In the genomic region with DNA sequence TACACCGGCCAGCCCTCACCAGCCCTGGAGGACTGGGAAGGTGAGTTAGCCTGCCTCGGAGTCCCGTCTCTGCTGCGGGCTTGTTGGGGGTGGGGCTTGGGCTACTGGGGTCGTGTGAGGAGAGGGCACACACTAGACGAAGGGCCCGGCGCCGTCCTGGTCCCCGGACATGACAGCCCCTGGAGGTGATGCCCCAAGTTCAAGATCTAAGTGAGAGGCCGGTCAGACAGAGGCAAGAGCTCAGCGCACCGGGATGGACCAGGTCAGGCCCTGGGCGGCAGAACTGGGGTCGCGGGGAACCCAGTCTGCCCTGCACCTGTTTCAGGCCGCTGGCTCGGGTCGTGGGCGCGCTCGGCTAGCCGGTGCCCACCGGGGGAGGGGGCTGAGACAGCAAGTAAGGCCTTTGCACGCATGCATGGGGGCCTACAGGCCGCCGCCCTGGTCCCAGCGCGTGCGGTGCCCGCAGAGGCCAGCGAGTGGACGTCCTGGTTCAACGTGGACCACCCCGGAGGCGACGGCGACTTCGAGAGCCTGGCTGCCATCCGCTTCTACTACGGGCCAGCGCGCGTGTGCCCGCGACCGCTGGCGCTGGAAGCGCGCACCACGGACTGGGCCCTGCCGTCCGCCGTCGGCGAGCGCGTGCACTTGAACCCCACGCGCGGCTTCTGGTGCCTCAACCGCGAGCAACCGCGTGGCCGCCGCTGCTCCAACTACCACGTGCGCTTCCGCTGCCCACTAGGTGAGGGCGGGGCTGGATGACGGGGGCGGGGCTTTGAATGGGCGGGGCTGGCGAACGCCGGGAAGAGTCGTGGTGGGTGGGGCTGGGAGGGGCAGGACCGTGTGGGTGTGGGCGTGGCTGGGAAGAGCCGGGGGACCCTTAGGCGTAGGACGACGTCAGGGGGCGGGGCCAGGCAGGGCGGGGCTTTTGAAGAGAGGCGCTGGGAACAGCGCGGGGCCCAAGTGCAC, we compare ENCODE assay signal across 8 cellular contexts. TPM values are rescaled to one million over a fixed set of nuclear protein-coding genes. Genes with fewer than 3 reads are reported as not detected.
DNase-seq lines count a peak whose midpoint lies in the region; ATAC-seq and TF ChIP-seq lines count a peak whose summit lies in the region.

No MANE protein-coding gene starts in this region.

- H3K36me3 Mint-ChIP-seq in activated CD4-positive, alpha-beta memory T cell treated with anti-CD3 and anti-CD28 coated beads for 36 hours, result no peaks in the 10 kb centered on the region
- peaks cover 10% of the 10 kb centered on the region for H3K36me3 Mint-ChIP-seq in effector memory CD8-positive, alpha-beta T cell (ENCODE audit: insufficient read depth)
- no peaks in the 10 kb centered on the region for H3K36me3 Mint-ChIP-seq in type B pancreatic cell

- H2BK120ac ChIP-seq in neuronal stem cell (ENCODE audit: low read depth, low read length), result no peak overlapping the region

- WGBS in neuronal stem cell (ENCODE audit: extremely low coverage in 2 of 2, insufficient read length in 2 of 2, insufficient replicate concordance in 1 of 2), 2 donors, result no CpG with 5 or more reads among the region's 89 CpGs
- 25 to 34% methylated on average over 17 to 21 of the region's 89 CpGs for WGBS in thyroid gland, 2 donors

- CTCF ChIA-PET in HEK293T (lab: Yijun Ruan, JAX), result interaction anchor here (1.2 kb wide), 1 partner anchor 14 kb away, joined by 4 read pairs; no protein-coding TSS in a partner anchor
- CTCF ChIA-PET in activated CD4-positive, alpha-beta memory T cell treated with anti-CD3 and anti-CD28 coated beads for 36 hours (lab: Charles Lee), result interaction anchor here (1.6 to 3.3 kb wide), 2 partner anchors 8 to 13 kb away, joined by 9 to 35 read pairs; no protein-coding TSS in a partner anchor

- no peak overlapping the region for H3K4ac ChIP-seq in neuronal stem cell (ENCODE audit: low read length)

- H3K4me2 ChIP-seq in neuronal stem cell (ENCODE audit: insufficient read depth, low read length, poor library complexity, severe bottlenecking), result peak overlapping the region; percentile 18

- peak overlapping the region; percentile 87 for H3K18ac ChIP-seq in neuronal stem cell (ENCODE audit: low read length)

- peak overlapping the region; percentile 39 for H2BK5ac ChIP-seq in neuronal stem cell (ENCODE audit: low read length)

- no peak overlapping the region for H4K91ac ChIP-seq in neuronal stem cell (ENCODE audit: low read depth, low read length, poor library complexity)

- H3K4me1 ChIP-seq in neuronal stem cell (ENCODE audit: control insufficient read depth in 2 of 2, insufficient read depth in 1 of 2, low read depth in 1 of 2, low read length in 2 of 2) (peaks cover 0 to 6% of the 10 kb centered on the region in 2 donors), thyroid gland (peaks cover 25 to 26% of the 10 kb centered on the region in 2 donors)

- H3K27me3 ChIP-seq in neuronal stem cell (ENCODE audit: control insufficient read depth in 3 of 3, insufficient read depth in 3 of 3, low read depth in 1 of 3, low read length in 3 of 3) (peaks cover 0 to 25% (median 0%) of the 10 kb centered on the region in 3 experiments), thyroid gland (no peaks in the 10 kb centered on the region)

- TF ChIP-seq CTCF in thyroid gland (IDR thresholded peaks at IDR 0.05) (no peak), type B pancreatic cell (conservative IDR thresholded peaks at IDR 0.05) (no peak)

- peak overlapping the region; percentile 34 for H3K23ac ChIP-seq in neuronal stem cell (ENCODE audit: low read depth, low read length, poor library complexity)

- H2AFZ ChIP-seq in neuronal stem cell (ENCODE audit: low read length), result no peak overlapping the region

- ATAC-seq in effector memory CD8-positive, alpha-beta T cell (replicated peaks), result peak; percentile 35
- no peak for ATAC-seq in GM21825 (IDR thresholded peaks at IDR 0.05; ENCODE audit: unreplicated experiment)

- peaks cover 5% of the 10 kb centered on the region for H3K27me3 Mint-ChIP-seq in activated CD4-positive, alpha-beta memory T cell treated with anti-CD3 and anti-CD28 coated beads for 36 hours
- H3K27me3 Mint-ChIP-seq in effector memory CD8-positive, alpha-beta T cell, result peaks cover 7 to 9% of the 10 kb centered on the region in 2 donors
- peaks cover 15% of the 10 kb centered on the region for H3K27me3 Mint-ChIP-seq in type B pancreatic cell

- H4K8ac ChIP-seq in neuronal stem cell (ENCODE audit: low read depth, low read length), result no peak overlapping the region

- peaks cover 26% of the 10 kb centered on the region for H3K4me1 Mint-ChIP-seq in activated CD4-positive, alpha-beta memory T cell treated with anti-CD3 and anti-CD28 coated beads for 36 hours (ENCODE audit: low read depth)
- H3K4me1 Mint-ChIP-seq in effector memory CD8-positive, alpha-beta T cell (ENCODE audit: low read depth in 2 of 2), result peaks cover 24% of the 10 kb centered on the region in 2 donors
- H3K4me1 Mint-ChIP-seq in type B pancreatic cell (ENCODE audit: unreplicated experiment), result peaks cover 5% of the 10 kb centered on the region

- H3K9ac ChIP-seq in neuronal stem cell (ENCODE audit: low read depth, low read length, poor library complexity), result peak overlapping the region; percentile 30

- H3K14ac ChIP-seq in neuronal stem cell (ENCODE audit: low read length), result peak overlapping the region; percentile 82

- POLR2A ChIA-PET in HEK293T (lab: Yijun Ruan, JAX), result interaction anchor here (0.9 kb wide), 1 partner anchor 24 kb away, joined by 3 read pairs; a partner anchor contains a TSS
- POLR2A ChIA-PET in activated CD4-positive, alpha-beta memory T cell treated with anti-CD3 and anti-CD28 coated beads for 36 hours (lab: Charles Lee), result interaction anchor here (0.6 kb wide), 1 partner anchor 62 kb away, joined by 3 read pairs; no protein-coding TSS in a partner anchor

- H3K9me3 Mint-ChIP-seq in activated CD4-positive, alpha-beta memory T cell treated with anti-CD3 and anti-CD28 coated beads for 36 hours, result no peaks in the 10 kb centered on the region
- no peaks in the 10 kb centered on the region for H3K9me3 Mint-ChIP-seq in effector memory CD8-positive, alpha-beta T cell
- H3K9me3 Mint-ChIP-seq in type B pancreatic cell, result no peaks in the 10 kb centered on the region

- H3K27ac ChIP-seq in neuronal stem cell (replicated peaks; ENCODE audit: low read length) (no peak overlapping the region), thyroid gland (no peak overlapping the region)

- peaks cover 0 to 1% of the 10 kb centered on the region in 2 donors for H3K9me3 ChIP-seq in neuronal stem cell (replicated peaks in 1 of 2; ENCODE audit: control insufficient read depth in 2 of 2, insufficient read depth in 1 of 2, low read depth in 1 of 2, low read length in 2 of 2)
- no peaks in the 10 kb centered on the region for H3K9me3 ChIP-seq in thyroid gland

- DNase-seq in HEK293T (ENCODE audit: extremely low spot score) (peak; percentile 83), neuronal stem cell (ENCODE audit: low spot score) (no peak), thyroid gland (peak; percentile 55 to 72), GF-D8 (lab: John Stamatoyannopoulos, UW) (no peak), type B pancreatic cell (ENCODE audit: extremely low spot score, unreplicated experiment) (no peak)
- DNase-seq in activated CD4-positive, alpha-beta memory T cell treated with anti-CD3 and anti-CD28 coated beads for 36 hours, result peak; percentile 87
- DNase-seq in effector memory CD8-positive, alpha-beta T cell, result peak in 2 of 3 experiments; percentile 34 to 36

- H3K36me3 ChIP-seq in neuronal stem cell (replicated peaks in 1 of 2; ENCODE audit: control insufficient read depth in 2 of 2, insufficient read depth in 2 of 2, low read length in 2 of 2) (peaks cover 0 to 8% of the 10 kb centered on the region in 2 donors), thyroid gland (no peaks in the 10 kb centered on the region)

- peak overlapping the region; percentile 94 for H2AK5ac ChIP-seq in neuronal stem cell (ENCODE audit: low read depth, low read length)

- TF ChIP-seq POLR2A in thyroid gland (IDR thresholded peaks at IDR 0.05), result no peak

- H3K27ac Mint-ChIP-seq in activated CD4-positive, alpha-beta memory T cell treated with anti-CD3 and anti-CD28 coated beads for 36 hours, result no peak overlapping the region
- H3K27ac Mint-ChIP-seq in effector memory CD8-positive, alpha-beta T cell, result peak overlapping the region in 1 of 2 donors; percentile 59
- no peak overlapping the region for H3K27ac Mint-ChIP-seq in type B pancreatic cell

- H2BK12ac ChIP-seq in neuronal stem cell (ENCODE audit: low read length), result no peak overlapping the region

- H3K4me3 ChIP-seq in neuronal stem cell (ENCODE audit: low read length in 2 of 2) (peak overlapping the region in 1 of 2 donors; percentile 16), thyroid gland (replicated peaks in 1 of 3) (peak overlapping the region in 1 of 3 donors; percentile 19)

- H2BK15ac ChIP-seq in neuronal stem cell (ENCODE audit: low read length), result peak overlapping the region; percentile 6

- peaks cover 2% of the 10 kb centered on the region for H3K79me1 ChIP-seq in neuronal stem cell (ENCODE audit: low read depth, low read length)

- H3K4me3 Mint-ChIP-seq in activated CD4-positive, alpha-beta memory T cell treated with anti-CD3 and anti-CD28 coated beads for 36 hours, result peak overlapping the region; percentile 70
- H3K4me3 Mint-ChIP-seq in effector memory CD8-positive, alpha-beta T cell, result peak overlapping the region; percentile 77 to 83
- no peak overlapping the region for H3K4me3 Mint-ChIP-seq in type B pancreatic cell

- intact Hi-C loops in activated CD4-positive, alpha-beta memory T cell treated with anti-CD3 and anti-CD28 coated beads for 36 hours (cut with micrococcal nuclease), result loop anchor here (2.0 kb wide), 1 partner anchor 79 kb away; a partner anchor contains a TSS
- intact Hi-C loops in thyroid gland (cut with DNase I), result no loop called here

RNA-seq across cellular contexts. Expression of a gene that starts 2.0 kb away (rescaled TPM):
- total RNA-seq in activated CD4-positive, alpha-beta memory T cell treated with anti-CD3 and anti-CD28 coated beads for 36 hours, result under 1 TPM; 0.44 to 0.50 TPM
- polyA plus RNA-seq in neuronal stem cell (2013, experiment 1 of 2), result 2.0 TPM
- polyA plus RNA-seq in neuronal stem cell (2013, experiment 2 of 2), result 2.1 TPM
- 1 to 10 TPM in 3 of 4 donors, under 1 TPM in 1; 0.63 to 4.2 (median 2.4) TPM for total RNA-seq in thyroid gland
- total RNA-seq in type B pancreatic cell (ENCODE audit: low replicate concordance), result 0.74 and 3.2 TPM in 2 replicates

RNA-seq across cellular contexts. Expression of a gene that starts 11.3 kb away (rescaled TPM):
- total RNA-seq in activated CD4-positive, alpha-beta memory T cell treated with anti-CD3 and anti-CD28 coated beads for 36 hours, result 1 to 10 TPM; 6.9 to 8.2 TPM
- 10.9 TPM for polyA plus RNA-seq in neuronal stem cell (2013, experiment 1 of 2)
- 9.9 TPM for polyA plus RNA-seq in neuronal stem cell (2013, experiment 2 of 2)
- total RNA-seq in thyroid gland (1 to 10 TPM in 3 of 4 donors, not detected in 1; 1.9 to 7.2 (median 2.6) TPM), type B pancreatic cell (ENCODE audit: low replicate concordance) (12.2 and 23.2 TPM in 2 replicates)

RNA-seq across cellular contexts. Expression of a gene that starts 24.0 kb away (rescaled TPM):
- total RNA-seq in activated CD4-positive, alpha-beta memory T cell treated with anti-CD3 and anti-CD28 coated beads for 36 hours, result 100 to 1,000 TPM; 365 to 374 TPM
- 218 TPM for polyA plus RNA-seq in neuronal stem cell (2013, experiment 1 of 2)
- 213 TPM for polyA plus RNA-seq in neuronal stem cell (2013, experiment 2 of 2)
- total RNA-seq in thyroid gland (100 to 1,000 TPM in 1 of 4 donors, 10 to 100 TPM in 3; 32.8 to 265 (median 63.6) TPM), type B pancreatic cell (ENCODE audit: low replicate concordance) (396 and 419 TPM in 2 replicates)

RNA-seq across cellular contexts. Expression of a gene that starts 24.7 kb away (rescaled TPM):
- 1 to 10 TPM; 3.1 to 4.7 TPM for total RNA-seq in activated CD4-positive, alpha-beta memory T cell treated with anti-CD3 and anti-CD28 coated beads for 36 hours
- 2.3 TPM for polyA plus RNA-seq in neuronal stem cell (2013, experiment 1 of 2)
- 2.2 TPM for polyA plus RNA-seq in neuronal stem cell (2013, experiment 2 of 2)
- total RNA-seq in thyroid gland, result 1 to 10 TPM; 1.8 to 7.7 (median 3.8) TPM
- total RNA-seq in type B pancreatic cell (ENCODE audit: low replicate concordance), result 1.5 and 2.3 TPM in 2 replicates

Comparison
In these comparisons a context has a peak if more than half of its experiments do, and no peak if none do; other contexts are left out.
1. DNase-seq: peak in HEK293T (single experiment), activated CD4-positive, alpha-beta memory T cell treated with anti-CD3 and anti-CD28 coated beads for 36 hours (single experiment), effector memory CD8-positive, alpha-beta T cell (2 of 3) and thyroid gland (2 of 2); none in neuronal stem cell (single experiment), GF-D8 (single experiment) and type B pancreatic cell (single experiment).